35 cellular contexts compared by ENCODE assay signal in genomic region chr7:132115028-132115427, GRCh38.
"Had no signal": no experiment of that assay in that cellular context is flagged by ENCODE, and none has a peak within 500 bp of the region (broad histone marks: within the 10 kb centered on the region; RNA-seq: fewer than 3 reads in every experiment).

No MANE protein-coding gene starts in this region.

- H3K27ac ChIP-seq: KMS-11 had no signal

- H3K27me3 ChIP-seq: MG63 had no signal

- DNase-seq: Karpas-422, Kasumi-1, KG1, MG63, MM.1S, MV-4-11, NCI-H1048, NCI-H1092, NCI-H1092 treated with DMSO at 0.1 percent for 48 hours, NCI-H1105, NCI-H1105 treated with DMSO at 0.1 percent for 48 hours, NCI-H1417, NCI-H1417 treated with DMSO at 0.1 percent for 48 hours, NCI-H1436, NCI-H1436 treated with DMSO at 0.1 percent for 48 hours, NCI-H146, NCI-H1694, NCI-H1694 treated with DMSO at 0.1 percent for 48 hours, NCI-H187, NCI-H187 treated with DMSO at 0.1 percent for 48 hours, NCI-H1930, NCI-H2029, NCI-H2029 treated with DMSO at 0.1 percent for 48 hours, NCI-H2081, NCI-H2081 treated with DMSO at 0.1 percent for 48 hours, NCI-H2107, NCI-H2171, NCI-H2171 treated with DMSO at 0.1 percent for 48 hours, NCI-H2227 treated with DMSO at 0.1 percent for 48 hours, NCI-H226, NCI-H345, NCI-H446, NCI-H446 treated with DMSO at 0.1 percent for 48 hours, NCI-H510A had no signal

- H3K9ac ChIP-seq: KMS-11 had no signal

- H3K4me3 ChIP-seq: MG63 had no signal

- H3K4me2 ChIP-seq: KMS-11 had no signal

- H3K9me3 ChIP-seq: MG63 had no signal

- H3K36me3 ChIP-seq: MG63 had no signal
